In genomic region chr7:102604431-102605145, GRCh38 we compare ENCODE assay signal across 15 cellular contexts. TPM values are rescaled to one million over a fixed set of nuclear protein-coding genes. Genes with fewer than 3 reads are reported as not detected.
DNase-seq lines count a peak whose midpoint lies in the region; ATAC-seq, FAIRE-seq and TF ChIP-seq lines count a peak whose summit lies in the region.
"Not testable (repeated sequence)": the region's sequence is repeated elsewhere in the genome, so short reads cannot be mapped to it uniquely, and the experiment has no call there.
"Had no signal": no experiment of that assay in that cellular context is flagged by ENCODE, and none has a peak within 500 bp of the region (broad histone marks: within the 10 kb centered on the region; RNA-seq: fewer than 3 reads in every experiment).

No MANE protein-coding gene starts in this region.

- TF ChIP-seq EP300 in GM12878 (IDR thresholded peaks at IDR 0.05; ENCODE audit: borderline replicate concordance in 1 of 2, control insufficient read depth in 1 of 2, low read depth in 2 of 2, low read length in 2 of 2), result not testable (repeated sequence)

- no CpG with 5 or more reads among the region's 19 CpGs for WGBS in IMR-90 (ENCODE audit: extremely low coverage in 2 of 2, insufficient read length in 1 of 2), 2 experiments
- WGBS in GM12878 (ENCODE audit: insufficient coverage, insufficient replicate concordance, low lambda C conversion rate, missing lambda C conversion rate), result 78% methylated on average over 6 of the region's 19 CpGs

- H2AFZ ChIP-seq in IMR-90 (replicated peaks; ENCODE audit: low read length, poor library complexity); GM12878 (ENCODE audit: control insufficient read depth, low read depth, low read length): not testable (repeated sequence)

- H3K14ac ChIP-seq in IMR-90 (replicated peaks; ENCODE audit: low read depth, low read length), result not testable (repeated sequence)

- TF ChIP-seq RAD21 in IMR-90 (IDR thresholded peaks at IDR 0.05; ENCODE audit: low read length); GM12878 (IDR thresholded peaks at IDR 0.05; ENCODE audit: insufficient read depth, low read depth, low read length): not testable (repeated sequence)

- RAD21 ChIA-PET in GM12878 (lab: Charles Lee; ENCODE audit: unreplicated experiment), result not testable (repeated sequence)

- H2BK5ac ChIP-seq in IMR-90 (ENCODE audit: low read depth, low read length, poor library complexity, severe bottlenecking), result not testable (repeated sequence)

- not testable (repeated sequence) for H2BK120ac ChIP-seq in IMR-90 (ENCODE audit: low read depth, low read length)

- not testable (repeated sequence) for H3K9ac ChIP-seq in IMR-90 (ENCODE audit: low read depth, low read length); GM12878 (ENCODE audit: control insufficient read depth, insufficient read depth, low read length)

- H3K79me1 ChIP-seq in IMR-90 (ENCODE audit: low read depth in 1 of 2, low read length in 2 of 2), result not testable (repeated sequence)

- CTCF ChIA-PET in IMR-90 (lab: Yijun Ruan, JAX); RWPE1 (lab: Yijun Ruan, JAX); GM12878 (lab: Yijun Ruan, JAX): not testable (repeated sequence)

- not testable (repeated sequence) for H3K79me2 ChIP-seq in GM12878 (ENCODE audit: control insufficient read depth, insufficient read depth, low read length)

- TF ChIP-seq CTCF in IMR-90 (conservative IDR thresholded peaks at IDR 0.05; ENCODE audit: low read depth, low read length); RWPE1 (conservative IDR thresholded peaks at IDR 0.05; ENCODE audit: low read depth); GM12878 (IDR thresholded peaks at IDR 0.05 in 2 of 3, conservative IDR thresholded peaks at IDR 0.05 in 1 of 3; ENCODE audit: control insufficient read depth in 2 of 3, extremely low read depth in 1 of 3, insufficient read depth in 1 of 3, low read depth in 3 of 3, low read length in 3 of 3); mucosa of descending colon (IDR thresholded peaks at IDR 0.05); gastrocnemius medialis (IDR thresholded peaks at IDR 0.05 in 4 of 5, conservative IDR thresholded peaks at IDR 0.05 in 1 of 5); upper lobe of right lung (IDR thresholded peaks at IDR 0.05): not testable (repeated sequence)

- not testable (repeated sequence) for H4K8ac ChIP-seq in IMR-90 (ENCODE audit: low read depth in 2 of 2, low read length in 2 of 2)

- not testable (repeated sequence) for H3K23ac ChIP-seq in IMR-90 (ENCODE audit: low read depth, low read length)

- intact Hi-C loops in IMR-90 (cut with micrococcal nuclease); GM12878 (cut with micrococcal nuclease; ENCODE audit: unreplicated experiment); Right ventricle myocardium superior (cut with DNase I); left colon (cut with DNase I, micrococcal nuclease); mucosa of descending colon (cut with DNase I, micrococcal nuclease); gastrocnemius medialis (cut with DNase I; ENCODE audit: low total_unique reads); upper lobe of right lung (cut with DNase I): not testable (repeated sequence)

- not testable (repeated sequence) for H3K27me3 ChIP-seq in IMR-90 (ENCODE audit: control insufficient read depth, insufficient read depth, low read length); GM12878 (replicated peaks in 1 of 2; ENCODE audit: control insufficient read depth in 2 of 2, insufficient read depth in 2 of 2, low read length in 1 of 2); gastrocnemius medialis; upper lobe of right lung

- ATAC-seq in IMR-90 (ENCODE audit: low read depth) (peak; percentile 93), Right ventricle myocardium superior (ENCODE audit: poor library complexity) (peak; percentile 8), left colon (peak; percentile 15), mucosa of descending colon (peak; percentile 7), gastrocnemius medialis (peak; percentile 51 to 67), upper lobe of right lung (peak; percentile 13)
- not testable (repeated sequence) for ATAC-seq in GM12878

- H4K5ac ChIP-seq in IMR-90 (ENCODE audit: low read depth, low read length), result not testable (repeated sequence)

- H3K9me3 ChIP-seq in IMR-90 (ENCODE audit: control insufficient read depth, insufficient read depth, low read length); GM12878 (replicated peaks; ENCODE audit: control insufficient read depth, insufficient read depth, low read length); mucosa of descending colon; gastrocnemius medialis; upper lobe of right lung: not testable (repeated sequence)

- H3K18ac ChIP-seq in IMR-90 (ENCODE audit: low read depth, low read length), result not testable (repeated sequence)

- H3K27ac ChIP-seq in IMR-90 (ENCODE audit: insufficient read depth, low read length); GM12878 (ENCODE audit: control insufficient read depth, insufficient read depth); gastrocnemius medialis; upper lobe of right lung: not testable (repeated sequence)
- peak overlapping the region; percentile 64 for H3K27ac ChIP-seq in RWPE1

- BruUV-seq in IMR-90 (replicated peaks; lab: Mats Ljungman, UMichigan), result not testable (repeated sequence)
- BruUV-seq in GM12878 (replicated peaks; lab: Mats Ljungman, UMichigan), result TSS peak; percentile 43

- not testable (repeated sequence) for FAIRE-seq in GM12878 (lab: Jason Lieb, UNC)

- H3K9me1 ChIP-seq in IMR-90 (ENCODE audit: insufficient read depth, low read length), result not testable (repeated sequence)

- not testable (repeated sequence) for H2BK20ac ChIP-seq in IMR-90 (ENCODE audit: low read depth, low read length)

- not testable (repeated sequence) for H3K4me1 ChIP-seq in IMR-90 (ENCODE audit: control insufficient read depth, insufficient read depth, low read length); GM12878 (ENCODE audit: control insufficient read depth, insufficient read depth, low read length); mucosa of descending colon (ENCODE audit: low read depth); gastrocnemius medialis; upper lobe of right lung

- not testable (repeated sequence) for H3K4me2 ChIP-seq in IMR-90 (ENCODE audit: low read depth, low read length); GM12878 (ENCODE audit: control insufficient read depth, insufficient read depth)

- not testable (repeated sequence) for H3K4me3 ChIP-seq in IMR-90 (ENCODE audit: insufficient read depth, low read depth, low read length); GM12878; mucosa of descending colon; gastrocnemius medialis; upper lobe of right lung

- in situ Hi-C loops in IMR-90 (cut with MboI; ENCODE audit: low sequenced_read_pairs); GM12878 (cut with MboI); gastrocnemius medialis (cut with MboI; ENCODE audit: low sequenced_read_pairs in 4 of 4): not testable (repeated sequence)

- not testable (repeated sequence) for H2AK9ac ChIP-seq in IMR-90 (replicated peaks; ENCODE audit: low read depth, low read length, poor library complexity)

- H2AK5ac ChIP-seq in IMR-90 (ENCODE audit: low read depth, low read length), result not testable (repeated sequence)

- not testable (repeated sequence) for TF ChIP-seq POLR2A in IMR-90 (IDR thresholded peaks at IDR 0.05; ENCODE audit: low read depth, low read length); GM12878 (IDR thresholded peaks at IDR 0.05; ENCODE audit: low read depth, low read length); gastrocnemius medialis (IDR thresholded peaks at IDR 0.05)

- not testable (repeated sequence) for H3K56ac ChIP-seq in IMR-90 (ENCODE audit: extremely low read depth, insufficient read depth, low read length)

- H3K36me3 ChIP-seq in IMR-90 (ENCODE audit: control insufficient read depth, insufficient read depth, low read length); GM12878 (ENCODE audit: control insufficient read depth in 2 of 2, insufficient read depth in 2 of 2, low read length in 1 of 2); mucosa of descending colon (ENCODE audit: low read depth); gastrocnemius medialis; upper lobe of right lung: not testable (repeated sequence)

- not testable (repeated sequence) for H4K20me1 ChIP-seq in IMR-90 (ENCODE audit: insufficient read depth, low read length); GM12878 (ENCODE audit: control insufficient read depth, insufficient read depth)

- POLR2A ChIA-PET in IMR-90 (lab: Charles Lee; ENCODE audit: unreplicated experiment); RWPE1 (lab: Yijun Ruan, JAX; ENCODE audit: low non-redundant PET); GM12878 (lab: Charles Lee): not testable (repeated sequence)

- not testable (repeated sequence) for DNase-seq in IMR-90; RWPE1 (ENCODE audit: low spot score); GM12878 (ENCODE audit: low read depth, low spot score); Right ventricle myocardium superior; left colon; mucosa of descending colon; gastrocnemius medialis; upper lobe of right lung

- H4K91ac ChIP-seq in IMR-90 (ENCODE audit: insufficient read depth, low read depth, low read length), result not testable (repeated sequence)

- dilution Hi-C loops in IMR-90 (cut with HindIII; ENCODE audit: low sequenced_read_pairs, unreplicated experiment), result not testable (repeated sequence)

- not testable (repeated sequence) for H2BK15ac ChIP-seq in IMR-90 (ENCODE audit: low read depth, low read length)

- not testable (repeated sequence) for H3K4ac ChIP-seq in IMR-90 (ENCODE audit: low read depth, low read length)

- SMC1A ChIA-PET in GM12878 (lab: Charles Lee; ENCODE audit: uncharacterized antibody, unreplicated experiment), result not testable (repeated sequence)

RNA-seq across cellular contexts. Expression of gene RASA4, which starts 12.0 kb away (rescaled TPM):
- total RNA-seq in IMR-90 (2012; rRNA removed), result 3.3 and 3.8 TPM in 2 replicates
- polyA plus RNA-seq in IMR-90 (2012; rRNA removed), result 18.6 and 21.4 TPM in 2 replicates
- 10.2 and 16.0 TPM in 2 replicates for polyA plus RNA-seq in IMR-90 (2012; cell fraction: cytosol; rRNA removed)
- 64.1 and 134 TPM in 2 replicates for polyA plus RNA-seq in IMR-90 (2012; cell fraction: nucleus; rRNA removed; ENCODE audit: low replicate concordance)
- 196 and 208 TPM in 2 replicates for total RNA-seq in GM12878 (2013; cell fraction: nucleolus; rRNA removed)
- 17.5 and 24.6 TPM in 2 replicates for total RNA-seq in GM12878 (2014; rRNA removed)
- total RNA-seq in GM12878 (2014; rRNA removed; fragmentation: Illumina TruSeq; extraction: Trizol), result 9.0 and 9.7 TPM in 2 replicates
- total RNA-seq in GM12878 (2021), result 35.2 and 35.8 TPM in 2 replicates
- polyA plus RNA-seq in GM12878 (2011; ENCODE audit: low read depth), result 10.5 TPM
- 6.0 and 11.3 TPM in 2 replicates for polyA plus RNA-seq in GM12878 (2011; rRNA removed)
- polyA plus RNA-seq in GM12878 (2011; cell fraction: cytosol; rRNA removed), result 15.7 and 20.6 TPM in 2 replicates
- 117 and 146 TPM in 2 replicates for polyA plus RNA-seq in GM12878 (2011; cell fraction: nucleus; rRNA removed)
- polyA plus RNA-seq in GM12878 (2012), result 27.9 and 38.8 TPM in 2 replicates
- 2.8 and 8.9 TPM in 2 replicates for polyA plus RNA-seq in GM12878 (2014; fragmentation: Illumina TruSeq; extraction: Trizol)
- polyA plus RNA-seq in GM12878 (2014; fragmentation: Nextera tagmentation; extraction: Ambion mirVana), result 1 to 10 TPM; 1.7 to 2.4 TPM
- 30.9 and 40.0 TPM in 2 replicates for polyA plus RNA-seq in GM12878 (2014; rRNA removed)
- 10 to 100 TPM; 16.7 to 20.4 TPM for polyA plus RNA-seq in GM12878 (2016; fragmentation: Nextera tagmentation; extraction: Ambion mirVana)
- 57.3 and 60.3 TPM in 2 replicates for polyA minus RNA-seq in GM12878 (2011; rRNA and poly(A)+ RNA removed)
- polyA minus RNA-seq in GM12878 (2011; cell fraction: cytosol; rRNA and poly(A)+ RNA removed), result 12.2 and 26.5 TPM in 2 replicates
- polyA minus RNA-seq in GM12878 (2011; cell fraction: nucleus; rRNA and poly(A)+ RNA removed), result 57.7 and 92.9 TPM in 2 replicates
- 16.6 TPM for total RNA-seq in Right ventricle myocardium superior
- 10 to 100 TPM; 16.7 to 31.9 TPM for total RNA-seq in left colon
- 10 to 100 TPM; 18.3 to 68.4 (median 21.5) TPM for total RNA-seq in mucosa of descending colon
- 100 to 1,000 TPM in 3 of 4 donors, 10 to 100 TPM in 1; 52.4 to 329 (median 177) TPM for total RNA-seq in gastrocnemius medialis
- total RNA-seq in upper lobe of right lung, result 78.8 TPM

RNA-seq across cellular contexts. Expression of gene POLR2J3, which starts 32.2 kb away (rescaled TPM):
- total RNA-seq in IMR-90 (2012; rRNA removed), result 13.1 and 14.2 TPM in 2 replicates
- polyA plus RNA-seq in IMR-90 (2012; rRNA removed), result 9.3 and 14.7 TPM in 2 replicates
- polyA plus RNA-seq in IMR-90 (2012; cell fraction: cytosol; rRNA removed), result 6.0 and 19.9 TPM in 2 replicates
- polyA plus RNA-seq in IMR-90 (2012; cell fraction: nucleus; rRNA removed; ENCODE audit: low replicate concordance), result 112 and 241 TPM in 2 replicates
- total RNA-seq in GM12878 (2013; cell fraction: nucleolus; rRNA removed), result 549 and 576 TPM in 2 replicates
- total RNA-seq in GM12878 (2014; rRNA removed), result 23.1 and 24.1 TPM in 2 replicates
- total RNA-seq in GM12878 (2014; rRNA removed; fragmentation: Illumina TruSeq; extraction: Trizol), result 70.7 and 85.4 TPM in 2 replicates
- total RNA-seq in GM12878 (2021), result 24.0 and 29.1 TPM in 2 replicates
- polyA plus RNA-seq in GM12878 (2011; ENCODE audit: low read depth), result 27.4 TPM
- polyA plus RNA-seq in GM12878 (2011; rRNA removed), result 140 and 162 TPM in 2 replicates
- polyA plus RNA-seq in GM12878 (2011; cell fraction: cytosol; rRNA removed), result 43.4 and 61.4 TPM in 2 replicates
- 167 and 189 TPM in 2 replicates for polyA plus RNA-seq in GM12878 (2011; cell fraction: nucleus; rRNA removed)
- polyA plus RNA-seq in GM12878 (2012), result 30.1 and 74.4 TPM in 2 replicates
- 117 and 120 TPM in 2 replicates for polyA plus RNA-seq in GM12878 (2014; fragmentation: Illumina TruSeq; extraction: Trizol)
- polyA plus RNA-seq in GM12878 (2014; fragmentation: Nextera tagmentation; extraction: Ambion mirVana), result 10 to 100 TPM; 27.3 to 30.4 TPM
- 35.3 and 35.4 TPM in 2 replicates for polyA plus RNA-seq in GM12878 (2014; rRNA removed)
- polyA plus RNA-seq in GM12878 (2016; fragmentation: Nextera tagmentation; extraction: Ambion mirVana), result 100 to 1,000 TPM; 130 to 143 TPM
- 64.6 and 89.4 TPM in 2 replicates for polyA minus RNA-seq in GM12878 (2011; rRNA and poly(A)+ RNA removed)
- 3.3 and 28.9 TPM in 2 replicates for polyA minus RNA-seq in GM12878 (2011; cell fraction: cytosol; rRNA and poly(A)+ RNA removed)
- polyA minus RNA-seq in GM12878 (2011; cell fraction: nucleus; rRNA and poly(A)+ RNA removed), result 78.2 and 172 TPM in 2 replicates
- 12.0 TPM for total RNA-seq in Right ventricle myocardium superior
- total RNA-seq in left colon, result 10 to 100 TPM; 24.1 to 27.1 TPM
- total RNA-seq in mucosa of descending colon, result 10 to 100 TPM; 23.7 to 43.7 (median 27.5) TPM
- 10 to 100 TPM in 2 of 4 donors, 1 to 10 TPM in 2; 1.1 to 17.4 (median 8.5) TPM for total RNA-seq in gastrocnemius medialis
- 36.7 TPM for total RNA-seq in upper lobe of right lung

RNA-seq across cellular contexts. Expression of gene UPK3BL1, which starts 38.0 kb away (rescaled TPM):
- total RNA-seq in IMR-90 (2012; rRNA removed) (1.6 and 2.8 TPM in 2 replicates), GM12878 (2014; rRNA removed) (29.0 and 33.0 TPM in 2 replicates), GM12878 (2014; rRNA removed; fragmentation: Illumina TruSeq; extraction: Trizol) (21.1 and 22.8 TPM in 2 replicates), GM12878 (2021) (21.8 and 25.8 TPM in 2 replicates), Right ventricle myocardium superior (12.2 TPM), left colon (10 to 100 TPM in 1 of 2 donors, 1 to 10 TPM in 1; 6.3 to 27.5 TPM), mucosa of descending colon (10 to 100 TPM; 10.7 to 23.1 (median 12.3) TPM), gastrocnemius medialis (10 to 100 TPM in 3 of 4 donors, 1 to 10 TPM in 1; 6.1 to 18.7 (median 15.1) TPM), upper lobe of right lung (39.4 TPM)
- polyA plus RNA-seq in IMR-90 (2012; rRNA removed) (21.1 and 23.9 TPM in 2 replicates), GM12878 (2011; rRNA removed) (16.5 and 34.2 TPM in 2 replicates), GM12878 (2014; fragmentation: Illumina TruSeq; extraction: Trizol) (7.4 and 16.6 TPM in 2 replicates), GM12878 (2014; fragmentation: Nextera tagmentation; extraction: Ambion mirVana) (10 to 100 TPM in 1 of 2 experiments, 1 to 10 TPM in 1; 5.9 to 12.5 TPM), GM12878 (2014; rRNA removed) (68.6 and 77.0 TPM in 2 replicates), GM12878 (2016; fragmentation: Nextera tagmentation; extraction: Ambion mirVana) (10 to 100 TPM; 24.2 to 28.3 TPM)
- 14.8 and 20.8 TPM in 2 replicates for polyA plus RNA-seq in IMR-90 (2012; cell fraction: cytosol; rRNA removed)
- 117 and 226 TPM in 2 replicates for polyA plus RNA-seq in IMR-90 (2012; cell fraction: nucleus; rRNA removed; ENCODE audit: low replicate concordance)
- 50.8 and 61.6 TPM in 2 replicates for total RNA-seq in GM12878 (2013; cell fraction: nucleolus; rRNA removed)
- polyA plus RNA-seq in GM12878 (2011; ENCODE audit: low read depth), result 16.3 TPM
- polyA plus RNA-seq in GM12878 (2011; cell fraction: cytosol; rRNA removed), result 23.9 and 32.0 TPM in 2 replicates
- 107 and 155 TPM in 2 replicates for polyA plus RNA-seq in GM12878 (2011; cell fraction: nucleus; rRNA removed)
- polyA plus RNA-seq in GM12878 (2012), result 28.4 and 33.3 TPM in 2 replicates
- 6.5 and 21.2 TPM in 2 replicates for polyA minus RNA-seq in GM12878 (2011; rRNA and poly(A)+ RNA removed)
- polyA minus RNA-seq in GM12878 (2011; cell fraction: cytosol; rRNA and poly(A)+ RNA removed), result 8.6 and 10.8 TPM in 2 replicates
- polyA minus RNA-seq in GM12878 (2011; cell fraction: nucleus; rRNA and poly(A)+ RNA removed), result 8.7 and 26.7 TPM in 2 replicates

RNA-seq across cellular contexts. Expression of gene SPDYE2B, which starts 45.5 kb away (rescaled TPM):
- total RNA-seq in IMR-90 (2012; rRNA removed) (not detected in 2 replicates), GM12878 (2014; rRNA removed) (not detected in 2 replicates), GM12878 (2014; rRNA removed; fragmentation: Illumina TruSeq; extraction: Trizol) (not detected in 2 replicates), GM12878 (2021) (not detected in 2 replicates), Right ventricle myocardium superior (not detected), left colon (not detected), mucosa of descending colon (not detected), gastrocnemius medialis (not detected), upper lobe of right lung (not detected)
- polyA plus RNA-seq in IMR-90 (2012; rRNA removed) (not detected in 2 replicates), GM12878 (2011; rRNA removed) (not detected in 2 replicates), GM12878 (2014; fragmentation: Illumina TruSeq; extraction: Trizol) (not detected in 2 replicates), GM12878 (2014; fragmentation: Nextera tagmentation; extraction: Ambion mirVana) (under 1 TPM in 1 of 2 experiments, not detected in 1; 0.19 TPM), GM12878 (2014; rRNA removed) (not detected in 2 replicates), GM12878 (2016; fragmentation: Nextera tagmentation; extraction: Ambion mirVana) (under 1 TPM; 0.32 to 0.59 TPM)
- not detected in 2 replicates for polyA plus RNA-seq in IMR-90 (2012; cell fraction: cytosol; rRNA removed)
- polyA plus RNA-seq in IMR-90 (2012; cell fraction: nucleus; rRNA removed; ENCODE audit: low replicate concordance), result not detected in 2 replicates
- total RNA-seq in GM12878 (2013; cell fraction: nucleolus; rRNA removed), result not detected in 2 replicates
- not detected for polyA plus RNA-seq in GM12878 (2011; ENCODE audit: low read depth)
- polyA plus RNA-seq in GM12878 (2011; cell fraction: cytosol; rRNA removed), result not detected in 2 replicates
- polyA plus RNA-seq in GM12878 (2011; cell fraction: nucleus; rRNA removed), result not detected in 2 replicates
- 0.28 and 0.32 TPM in 2 replicates for polyA plus RNA-seq in GM12878 (2012)
- polyA minus RNA-seq in GM12878 (2011; rRNA and poly(A)+ RNA removed), result not detected in 2 replicates
- polyA minus RNA-seq in GM12878 (2011; cell fraction: cytosol; rRNA and poly(A)+ RNA removed), result not detected in 2 replicates
- not detected in 2 replicates for polyA minus RNA-seq in GM12878 (2011; cell fraction: nucleus; rRNA and poly(A)+ RNA removed)
- total RNA-seq: A673; CD4-positive, alpha-beta memory T cell; GM23248; H9; HFFc6; HT1080 had no signal
- polyA plus RNA-seq: CD4-positive, alpha-beta memory T cell; GM23248; SK-N-SH had no signal

RNA-seq across cellular contexts. Expression of gene SPDYE2, which starts 53.6 kb away (rescaled TPM):
- total RNA-seq in IMR-90 (2012; rRNA removed) (not detected in 2 replicates), GM12878 (2014; rRNA removed) (not detected in 2 replicates), GM12878 (2014; rRNA removed; fragmentation: Illumina TruSeq; extraction: Trizol) (not detected in 2 replicates), GM12878 (2021) (not detected in 2 replicates), Right ventricle myocardium superior (not detected), left colon (not detected), mucosa of descending colon (not detected), gastrocnemius medialis (not detected), upper lobe of right lung (not detected)
- polyA plus RNA-seq in IMR-90 (2012; rRNA removed) (not detected in 2 replicates), GM12878 (2011; rRNA removed) (not detected in 2 replicates), GM12878 (2014; fragmentation: Illumina TruSeq; extraction: Trizol) (not detected in 2 replicates), GM12878 (2014; fragmentation: Nextera tagmentation; extraction: Ambion mirVana) (under 1 TPM; 0.16 to 0.19 TPM), GM12878 (2014; rRNA removed) (not detected in 2 replicates), GM12878 (2016; fragmentation: Nextera tagmentation; extraction: Ambion mirVana) (1 to 10 TPM; 4.4 to 6.4 TPM)
- not detected in 2 replicates for polyA plus RNA-seq in IMR-90 (2012; cell fraction: cytosol; rRNA removed)
- polyA plus RNA-seq in IMR-90 (2012; cell fraction: nucleus; rRNA removed; ENCODE audit: low replicate concordance), result not detected in 2 replicates
- total RNA-seq in GM12878 (2013; cell fraction: nucleolus; rRNA removed), result not detected in 2 replicates
- not detected for polyA plus RNA-seq in GM12878 (2011; ENCODE audit: low read depth)
- polyA plus RNA-seq in GM12878 (2011; cell fraction: cytosol; rRNA removed), result not detected in 2 replicates
- 0.07 TPM in 1 of 2 replicates, not detected in the other for polyA plus RNA-seq in GM12878 (2011; cell fraction: nucleus; rRNA removed)
- polyA plus RNA-seq in GM12878 (2012), result 0.53 and 1.2 TPM in 2 replicates
- not detected in 2 replicates for polyA minus RNA-seq in GM12878 (2011; rRNA and poly(A)+ RNA removed)
- not detected in 2 replicates for polyA minus RNA-seq in GM12878 (2011; cell fraction: cytosol; rRNA and poly(A)+ RNA removed)
- not detected in 2 replicates for polyA minus RNA-seq in GM12878 (2011; cell fraction: nucleus; rRNA and poly(A)+ RNA removed)
- total RNA-seq: A673, GM23248, H9, HFFc6, HT1080 had no signal
- polyA plus RNA-seq: SK-N-SH had no signal
